1 cellular context compared by ENCODE assay signal in the genomic region with DNA sequence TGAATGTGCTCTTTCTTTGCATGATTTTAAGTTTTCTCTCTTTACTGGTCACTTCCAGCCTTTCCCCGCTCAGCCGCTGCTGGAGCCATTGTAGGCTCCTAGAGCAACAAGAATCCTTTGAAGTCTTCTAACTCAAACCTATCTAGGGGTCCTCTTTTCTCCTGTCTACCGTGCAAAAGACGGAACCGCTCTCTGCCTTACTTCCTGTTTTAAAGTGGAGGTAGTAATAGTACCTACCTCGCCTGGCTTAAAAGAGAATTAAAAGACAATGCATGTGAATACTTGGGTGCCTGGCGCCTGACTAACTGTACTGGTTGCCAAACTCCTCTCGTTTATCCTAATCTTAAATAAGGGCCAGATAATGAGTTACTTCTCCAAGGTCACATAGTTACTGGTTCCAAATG.
TF ChIP-seq lines count a peak whose summit lies in the region.

No MANE protein-coding gene starts in this region.

TF ChIP-seq in H1, 55 proteins besides CTCF, POLR2A, EP300 and RAD21:
- TF ChIP-seq, protein P1, sequence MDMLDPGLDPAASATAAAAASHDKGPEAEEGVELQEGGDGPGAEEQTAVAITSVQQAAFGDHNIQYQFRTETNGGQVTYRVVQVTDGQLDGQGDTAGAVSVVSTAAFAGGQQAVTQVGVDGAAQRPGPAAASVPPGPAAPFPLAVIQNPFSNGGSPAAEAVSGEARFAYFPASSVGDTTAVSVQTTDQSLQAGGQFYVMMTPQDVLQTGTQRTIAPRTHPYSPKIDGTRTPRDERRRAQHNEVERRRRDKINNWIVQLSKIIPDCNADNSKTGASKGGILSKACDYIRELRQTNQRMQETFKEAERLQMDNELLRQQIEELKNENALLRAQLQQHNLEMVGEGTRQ (IDR thresholded peaks at IDR 0.05; ENCODE audit: low read length): no peak
- peak; percentile 58 for TF ChIP-seq SAP30 (IDR thresholded peaks at IDR 0.05; ENCODE audit: insufficient read depth, insufficient replicate concordance, low read length)
